ENCODE assay signal across 8 cellular contexts in genomic region chr6:137809895-137810553, GRCh38. TPM values are rescaled to one million over a fixed set of nuclear protein-coding genes. Genes with fewer than 3 reads are reported as not detected.
DNase-seq lines count a peak whose midpoint lies in the region; ATAC-seq and TF ChIP-seq lines count a peak whose summit lies in the region.
"Not testable (repeated sequence)": the region's sequence is repeated elsewhere in the genome, so short reads cannot be mapped to it uniquely, and the experiment has no call there.

No MANE protein-coding gene starts in this region.

- not testable (repeated sequence) for H3K9me2 ChIP-seq in Loucy (replicated peaks; ENCODE audit: low read depth, low read length)

- H3K36me3 ChIP-seq in CD8-positive, alpha-beta T cell (ENCODE audit: insufficient read depth, low read length); Loucy (ENCODE audit: insufficient read depth, low read length); naive thymus-derived CD4-positive, alpha-beta T cell (ENCODE audit: control insufficient read depth in 2 of 3, insufficient read depth in 3 of 3, low read length in 3 of 3): not testable (repeated sequence)

- H3K27ac ChIP-seq in CD8-positive, alpha-beta T cell (ENCODE audit: low read depth, low read length); naive thymus-derived CD4-positive, alpha-beta T cell (ENCODE audit: low read depth, low read length): not testable (repeated sequence)
- H3K27ac ChIP-seq in epithelial cell of prostate: peak overlapping the region; percentile 91

- H3K27ac Mint-ChIP-seq in CD8-positive, alpha-beta T cell: peak overlapping the region; percentile 18
- peak overlapping the region; percentile 20 for H3K27ac Mint-ChIP-seq in activated B cell treated with CpG ODN at 0.5 μM for 24 hours
- H3K27ac Mint-ChIP-seq in activated T-helper 1 cell treated with anti-CD3 and anti-CD28 coated beads, Interleukin-12 subunit alpha, Interleukin-12 subunit beta, Interleukin-2, Interleukin-4 antibody, amounts not matched to agents 30 ng/mL and 10 ng/mL and 1 ng/mL, durations not matched to agents 14 hours and 24 hours and 36 hours: peak overlapping the region; percentile 81
- peak overlapping the region; percentile 80 for H3K27ac Mint-ChIP-seq in activated naive CD8-positive, alpha-beta T cell treated with anti-CD3 and anti-CD28 coated beads, Interleukin-2, amount 10 ng/mL, durations not matched to agents 7 days and 5 days
- peak overlapping the region; percentile 56 to 96 (median 91) for H3K27ac Mint-ChIP-seq in naive thymus-derived CD4-positive, alpha-beta T cell
- H3K27ac Mint-ChIP-seq in stimulated activated naive CD8-positive, alpha-beta T cell treated with anti-CD3 and anti-CD28 coated beads, Interleukin-15, Interleukin-2, amounts not matched to agents 100 ng/mL and 50 ng/mL, for 24 hours: peak overlapping the region; percentile 59

- TF ChIP-seq CTCF in CD8-positive, alpha-beta T cell (IDR thresholded peaks at IDR 0.05); Loucy (conservative IDR thresholded peaks at IDR 0.05; ENCODE audit: low read length); activated B cell treated with CpG ODN at 0.5 μM for 24 hours (IDR thresholded peaks at IDR 0.05): not testable (repeated sequence)

- intact Hi-C loops in CD8-positive, alpha-beta T cell (cut with DNase I, micrococcal nuclease): loop anchor here in 1 of 2 experiments (10.0 kb wide), 1 partner anchor 295 kb away; the partner anchor contains the start of gene PERP
- intact Hi-C loops in activated B cell treated with CpG ODN at 0.5 μM for 24 hours (cut with micrococcal nuclease): loop anchor here (2.0 to 5.0 kb wide), 3 partner anchors 15 to 117 kb away; no protein-coding TSS in a partner anchor
- intact Hi-C loops in activated T-helper 1 cell treated with anti-CD3 and anti-CD28 coated beads, Interleukin-12 subunit alpha, Interleukin-12 subunit beta, Interleukin-2, Interleukin-4 antibody, amounts not matched to agents 30 ng/mL and 10 ng/mL and 1 ng/mL, durations not matched to agents 14 hours and 24 hours and 36 hours (cut with micrococcal nuclease): loop anchor here (2.0 to 10.0 kb wide), 2 partner anchors 15 to 715 kb away; no protein-coding TSS in a partner anchor
- intact Hi-C loops in naive thymus-derived CD4-positive, alpha-beta T cell (cut with micrococcal nuclease): loop anchor here (2.0 to 10.0 kb wide), 2 partner anchors 15 to 595 kb away; partner anchors contain the start of gene HEBP2 (in 1 of the 2)

- not testable (repeated sequence) for H3K4me3 ChIP-seq in CD8-positive, alpha-beta T cell (ENCODE audit: low read depth, low read length); naive thymus-derived CD4-positive, alpha-beta T cell (ENCODE audit: low read length)
- H3K4me3 ChIP-seq in Loucy (ENCODE audit: low read length, poor library complexity, severe bottlenecking): peak overlapping the region; percentile 52

- peaks cover 23% of the 10 kb centered on the region for H3K4me1 ChIP-seq in CD8-positive, alpha-beta T cell (ENCODE audit: insufficient read depth, low read length)
- peaks cover 55% of the 10 kb centered on the region for H3K4me1 ChIP-seq in Loucy (ENCODE audit: insufficient read depth, low read length, poor library complexity, severe bottlenecking)
- peaks cover 10 to 22% of the 10 kb centered on the region in 2 donors for H3K4me1 ChIP-seq in naive thymus-derived CD4-positive, alpha-beta T cell (ENCODE audit: control insufficient read depth in 2 of 2, insufficient read depth in 2 of 2, low read length in 2 of 2)

- peaks cover 36% of the 10 kb centered on the region for H3K4me1 Mint-ChIP-seq in CD8-positive, alpha-beta T cell (ENCODE audit: low read depth)
- peaks cover 34% of the 10 kb centered on the region for H3K4me1 Mint-ChIP-seq in activated B cell treated with CpG ODN at 0.5 μM for 24 hours
- H3K4me1 Mint-ChIP-seq in activated T-helper 1 cell treated with anti-CD3 and anti-CD28 coated beads, Interleukin-12 subunit alpha, Interleukin-12 subunit beta, Interleukin-2, Interleukin-4 antibody, amounts not matched to agents 30 ng/mL and 10 ng/mL and 1 ng/mL, durations not matched to agents 14 hours and 24 hours and 36 hours (ENCODE audit: low read depth): peaks cover 60% of the 10 kb centered on the region
- H3K4me1 Mint-ChIP-seq in activated naive CD8-positive, alpha-beta T cell treated with anti-CD3 and anti-CD28 coated beads, Interleukin-2, amount 10 ng/mL, durations not matched to agents 7 days and 5 days: peaks cover 27% of the 10 kb centered on the region
- peaks cover 15 to 56% (median 52%) of the 10 kb centered on the region in 7 donors for H3K4me1 Mint-ChIP-seq in naive thymus-derived CD4-positive, alpha-beta T cell
- H3K4me1 Mint-ChIP-seq in stimulated activated naive CD8-positive, alpha-beta T cell treated with anti-CD3 and anti-CD28 coated beads, Interleukin-15, Interleukin-2, amounts not matched to agents 100 ng/mL and 50 ng/mL, for 24 hours (ENCODE audit: low read depth): peaks cover 78% of the 10 kb centered on the region

- H3K4me2 ChIP-seq in Loucy (ENCODE audit: low read depth, low read length, poor library complexity, severe bottlenecking): peak overlapping the region; percentile 66

- ATAC-seq in CD8-positive, alpha-beta T cell; activated B cell treated with CpG ODN at 0.5 μM for 24 hours (ENCODE audit: low read depth); activated naive CD8-positive, alpha-beta T cell treated with anti-CD3 and anti-CD28 coated beads, Interleukin-2, amount 10 ng/mL, durations not matched to agents 7 days and 5 days (ENCODE audit: low read depth); naive thymus-derived CD4-positive, alpha-beta T cell: not testable (repeated sequence)

- H2AFZ ChIP-seq in Loucy (ENCODE audit: low read length): not testable (repeated sequence)

- H3K4me3 Mint-ChIP-seq in CD8-positive, alpha-beta T cell; activated B cell treated with CpG ODN at 0.5 μM for 24 hours; activated T-helper 1 cell treated with anti-CD3 and anti-CD28 coated beads, Interleukin-12 subunit alpha, Interleukin-12 subunit beta, Interleukin-2, Interleukin-4 antibody, amounts not matched to agents 30 ng/mL and 10 ng/mL and 1 ng/mL, durations not matched to agents 14 hours and 24 hours and 36 hours; activated naive CD8-positive, alpha-beta T cell treated with anti-CD3 and anti-CD28 coated beads, Interleukin-2, amount 10 ng/mL, durations not matched to agents 7 days and 5 days; stimulated activated naive CD8-positive, alpha-beta T cell treated with anti-CD3 and anti-CD28 coated beads, Interleukin-15, Interleukin-2, amounts not matched to agents 100 ng/mL and 50 ng/mL, for 24 hours: not testable (repeated sequence)
- peak overlapping the region in 2 of 10 donors; percentile 18 to 27 for H3K4me3 Mint-ChIP-seq in naive thymus-derived CD4-positive, alpha-beta T cell

- not testable (repeated sequence) for H3K9me3 ChIP-seq in CD8-positive, alpha-beta T cell (ENCODE audit: low read length); Loucy (ENCODE audit: insufficient read depth, low read depth, low read length); naive thymus-derived CD4-positive, alpha-beta T cell (ENCODE audit: control insufficient read depth in 2 of 3, low read length in 3 of 3)

- not testable (repeated sequence) for H3F3A ChIP-seq in Loucy (ENCODE audit: low read depth)

- not testable (repeated sequence) for DNase-seq in CD8-positive, alpha-beta T cell; activated B cell treated with CpG ODN at 0.5 μM for 24 hours; activated T-helper 1 cell treated with anti-CD3 and anti-CD28 coated beads, Interleukin-12 subunit alpha, Interleukin-12 subunit beta, Interleukin-2, Interleukin-4 antibody, amounts not matched to agents 30 ng/mL and 10 ng/mL and 1 ng/mL, durations not matched to agents 14 hours and 24 hours and 36 hours (ENCODE audit: low spot score); activated naive CD8-positive, alpha-beta T cell treated with anti-CD3 and anti-CD28 coated beads, Interleukin-2, amount 10 ng/mL, durations not matched to agents 7 days and 5 days; epithelial cell of prostate (ENCODE audit: low read depth, low spot score); naive thymus-derived CD4-positive, alpha-beta T cell

- not testable (repeated sequence) for H3K36me3 Mint-ChIP-seq in CD8-positive, alpha-beta T cell; activated B cell treated with CpG ODN at 0.5 μM for 24 hours (ENCODE audit: low read depth); activated T-helper 1 cell treated with anti-CD3 and anti-CD28 coated beads, Interleukin-12 subunit alpha, Interleukin-12 subunit beta, Interleukin-2, Interleukin-4 antibody, amounts not matched to agents 30 ng/mL and 10 ng/mL and 1 ng/mL, durations not matched to agents 14 hours and 24 hours and 36 hours (ENCODE audit: low read depth); activated naive CD8-positive, alpha-beta T cell treated with anti-CD3 and anti-CD28 coated beads, Interleukin-2, amount 10 ng/mL, durations not matched to agents 7 days and 5 days; stimulated activated naive CD8-positive, alpha-beta T cell treated with anti-CD3 and anti-CD28 coated beads, Interleukin-15, Interleukin-2, amounts not matched to agents 100 ng/mL and 50 ng/mL, for 24 hours (ENCODE audit: low read depth)
- peaks cover 0 to 12% (median 0%) of the 10 kb centered on the region in 5 donors for H3K36me3 Mint-ChIP-seq in naive thymus-derived CD4-positive, alpha-beta T cell

- CTCF ChIA-PET in CD8-positive, alpha-beta T cell (lab: Charles Lee): interaction anchor here (0.7 to 5.7 kb wide), 5 partner anchors 10 to 107 kb away, joined by 3 to 30 read pairs (median 5); no protein-coding TSS in a partner anchor
- CTCF ChIA-PET in activated B cell treated with CpG ODN at 0.5 μM for 24 hours (lab: Charles Lee): interaction anchor here (1.1 to 1.4 kb wide), 2 partner anchors 11 to 57 kb away, joined by 6 to 7 read pairs; partner anchors contain the start of gene TNFAIP3
- CTCF ChIA-PET in naive thymus-derived CD4-positive, alpha-beta T cell (lab: Charles Lee): interaction anchor here (1.0 to 3.3 kb wide), 3 partner anchors 11 to 133 kb away, joined by 3 to 14 read pairs (median 13); partner anchors contain the start of gene TNFAIP3

- peak overlapping the region; percentile 70 for H3K9ac ChIP-seq in Loucy (ENCODE audit: low read depth, low read length, poor library complexity, severe bottlenecking)

- H3K9me3 Mint-ChIP-seq in CD8-positive, alpha-beta T cell; activated B cell treated with CpG ODN at 0.5 μM for 24 hours; activated T-helper 1 cell treated with anti-CD3 and anti-CD28 coated beads, Interleukin-12 subunit alpha, Interleukin-12 subunit beta, Interleukin-2, Interleukin-4 antibody, amounts not matched to agents 30 ng/mL and 10 ng/mL and 1 ng/mL, durations not matched to agents 14 hours and 24 hours and 36 hours; activated naive CD8-positive, alpha-beta T cell treated with anti-CD3 and anti-CD28 coated beads, Interleukin-2, amount 10 ng/mL, durations not matched to agents 7 days and 5 days; naive thymus-derived CD4-positive, alpha-beta T cell; stimulated activated naive CD8-positive, alpha-beta T cell treated with anti-CD3 and anti-CD28 coated beads, Interleukin-15, Interleukin-2, amounts not matched to agents 100 ng/mL and 50 ng/mL, for 24 hours: not testable (repeated sequence)

- H3K27me3 Mint-ChIP-seq in CD8-positive, alpha-beta T cell (ENCODE audit: low read depth); activated B cell treated with CpG ODN at 0.5 μM for 24 hours; activated T-helper 1 cell treated with anti-CD3 and anti-CD28 coated beads, Interleukin-12 subunit alpha, Interleukin-12 subunit beta, Interleukin-2, Interleukin-4 antibody, amounts not matched to agents 30 ng/mL and 10 ng/mL and 1 ng/mL, durations not matched to agents 14 hours and 24 hours and 36 hours (ENCODE audit: insufficient read depth); activated naive CD8-positive, alpha-beta T cell treated with anti-CD3 and anti-CD28 coated beads, Interleukin-2, amount 10 ng/mL, durations not matched to agents 7 days and 5 days; naive thymus-derived CD4-positive, alpha-beta T cell; stimulated activated naive CD8-positive, alpha-beta T cell treated with anti-CD3 and anti-CD28 coated beads, Interleukin-15, Interleukin-2, amounts not matched to agents 100 ng/mL and 50 ng/mL, for 24 hours: not testable (repeated sequence)

- not testable (repeated sequence) for H3K79me2 ChIP-seq in Loucy (ENCODE audit: insufficient read depth, low read length)

- H3K27me3 ChIP-seq in CD8-positive, alpha-beta T cell (ENCODE audit: insufficient read depth, low read length); Loucy (ENCODE audit: insufficient read depth, low read length, poor library complexity, severe bottlenecking); naive thymus-derived CD4-positive, alpha-beta T cell (ENCODE audit: control insufficient read depth in 2 of 2, insufficient read depth in 2 of 2, low read length in 2 of 2): not testable (repeated sequence)

- H4K20me1 ChIP-seq in Loucy (ENCODE audit: insufficient read depth, low read length, poor library complexity, severe bottlenecking): not testable (repeated sequence)

- POLR2A ChIA-PET in CD8-positive, alpha-beta T cell (lab: Charles Lee): interaction anchor here (1.1 to 3.5 kb wide), 6 partner anchors 10 to 166 kb away, joined by 3 to 15 read pairs (median 9); partner anchors contain the start of gene TNFAIP3
- POLR2A ChIA-PET in activated B cell treated with CpG ODN at 0.5 μM for 24 hours (lab: Charles Lee): interaction anchor here (0.9 to 6.2 kb wide), 8 partner anchors 10 to 102 kb away, joined by 3 to 80 read pairs (median 8); partner anchors contain the start of gene TNFAIP3
- POLR2A ChIA-PET in activated naive CD8-positive, alpha-beta T cell treated with anti-CD3 and anti-CD28 coated beads, Interleukin-2, amount 10 ng/mL, durations not matched to agents 7 days and 5 days (lab: Charles Lee): interaction anchor here (1.5 to 3.3 kb wide), 3 partner anchors 14 to 58 kb away, joined by 4 to 18 read pairs (median 13); partner anchors contain the start of gene TNFAIP3
- POLR2A ChIA-PET in naive thymus-derived CD4-positive, alpha-beta T cell (lab: Charles Lee): interaction anchor here (0.9 to 6.9 kb wide), 8 partner anchors 8 to 60 kb away, joined by 3 to 40 read pairs (median 6); partner anchors contain the start of gene TNFAIP3

RNA-seq across cellular contexts. Expression of gene TNFAIP3, which starts 57.0 kb away (rescaled TPM):
- 1,000 to 10,000 TPM; 3,739 to 3,807 TPM for total RNA-seq in CD8-positive, alpha-beta T cell
- total RNA-seq in activated B cell treated with CpG ODN at 0.5 μM for 24 hours: 207 and 226 TPM in 2 replicates
- 250 and 257 TPM in 2 replicates for total RNA-seq in activated T-helper 1 cell treated with anti-CD3 and anti-CD28 coated beads, Interleukin-12 subunit alpha, Interleukin-12 subunit beta, Interleukin-2, Interleukin-4 antibody, amounts not matched to agents 30 ng/mL and 10 ng/mL and 1 ng/mL, durations not matched to agents 14 hours and 24 hours and 36 hours
- 10 to 100 TPM; 88.6 to 89.5 TPM for total RNA-seq in activated naive CD8-positive, alpha-beta T cell treated with anti-CD3 and anti-CD28 coated beads, Interleukin-2, amount 10 ng/mL, durations not matched to agents 7 days and 5 days
- 1,000 to 10,000 TPM in 2 of 5 experiments, 100 to 1,000 TPM in 3; 135 to 2,915 (median 141) TPM for total RNA-seq in naive thymus-derived CD4-positive, alpha-beta T cell
- polyA plus RNA-seq in naive thymus-derived CD4-positive, alpha-beta T cell: 10 to 100 TPM; 66.6 to 90.5 TPM

Comparison
In these comparisons a context has a peak if more than half of its experiments do, and no peak if none do; other contexts are left out.
1. H3K27ac Mint-ChIP-seq: peak in every context shown above with its lines; median percentile 91 in naive thymus-derived CD4-positive, alpha-beta T cell; 81 in activated T-helper 1 cell treated with anti-CD3 and anti-CD28 coated beads, Interleukin-12 subunit alpha, Interleukin-12 subunit beta, Interleukin-2, Interleukin-4 antibody, amounts not matched to agents 30 ng/mL and 10 ng/mL and 1 ng/mL, durations not matched to agents 14 hours and 24 hours and 36 hours; 80 in activated naive CD8-positive, alpha-beta T cell treated with anti-CD3 and anti-CD28 coated beads, Interleukin-2, amount 10 ng/mL, durations not matched to agents 7 days and 5 days; 59 in stimulated activated naive CD8-positive, alpha-beta T cell treated with anti-CD3 and anti-CD28 coated beads, Interleukin-15, Interleukin-2, amounts not matched to agents 100 ng/mL and 50 ng/mL, for 24 hours; 20 in activated B cell treated with CpG ODN at 0.5 μM for 24 hours; 18 in CD8-positive, alpha-beta T cell.